24 cellular contexts compared by ENCODE assay signal in genomic region chr14:84351646-84352045, GRCh38.
"Had no signal": no experiment of that assay in that cellular context is flagged by ENCODE, and none has a peak within 500 bp of the region (broad histone marks: within the 10 kb centered on the region; RNA-seq: fewer than 3 reads in every experiment).

No MANE protein-coding gene starts in this region.

- H3K27ac ChIP-seq: ascending aorta, esophagus muscularis mucosa, WERI-Rb-1 had no signal

- H3K36me3 ChIP-seq: ascending aorta, esophagus muscularis mucosa, WERI-Rb-1 had no signal

- H3K27me3 ChIP-seq: ascending aorta, esophagus muscularis mucosa had no signal

- H3K4me3 ChIP-seq: ascending aorta, esophagus muscularis mucosa had no signal

- DNase-seq: activated B cell treated with CpG ODN at 0.5 μM for 24 hours; activated CD4-positive, alpha-beta memory T cell treated with anti-CD3 and anti-CD28 coated beads, Interleukin-2, amount 10 ng/mL, durations not matched to agents 7 days and 5 days; activated CD4-positive, alpha-beta T cell treated with anti-CD3 and anti-CD28 coated beads, Interleukin-2, amount 10 ng/mL, durations not matched to agents 24 days and 14 days; activated CD4-positive, alpha-beta T cell treated with anti-CD3 and anti-CD28 coated beads, Interleukin-2, amount 50 U/mL, for 4 hours; activated CD8-positive, alpha-beta memory T cell treated with anti-CD3 and anti-CD28 coated beads, Interleukin-2, amount 50 U/mL, for 48 hours; activated gamma-delta T cell; activated naive CD4-positive, alpha-beta T cell; activated naive CD4-positive, alpha-beta T cell treated with anti-CD3 and anti-CD28 coated beads, Interleukin-2, amount 50 U/mL, for 16 hours; activated T-cell treated with anti-CD3 and anti-CD28 coated beads for 4 hours; activated T-cell treated with anti-CD3 and anti-CD28 coated beads, Interleukin-2, amount 50 U/mL, for 24 hours; activated T-cell treated with anti-CD3 and anti-CD28 coated beads, Interleukin-2, amount 50 U/mL, for 72 hours; cortex of kidney; dermis blood vessel endothelial cell; effector CD4-positive, alpha-beta T cell; effector memory CD8-positive, alpha-beta T cell; erythroblast; head of caudate nucleus; T-helper 1 cell; T-helper 17 cell; T1000; WERI-Rb-1 had no signal

- H3K9me3 ChIP-seq: ascending aorta had no signal

- ATAC-seq: activated CD4-positive, CD25-positive, alpha-beta regulatory T cell treated with anti-CD3 and anti-CD28 coated beads, Interleukin-2, amount 50 U/mL, for 24 hours; activated T-cell treated with anti-CD3 and anti-CD28 coated beads, Interleukin-2, amount 50 U/mL, for 72 hours; effector memory CD8-positive, alpha-beta T cell; T-helper 17 cell had no signal

- H3K4me1 ChIP-seq: ascending aorta, esophagus muscularis mucosa had no signal
